1 cellular context compared by ENCODE assay signal in the genomic region with DNA sequence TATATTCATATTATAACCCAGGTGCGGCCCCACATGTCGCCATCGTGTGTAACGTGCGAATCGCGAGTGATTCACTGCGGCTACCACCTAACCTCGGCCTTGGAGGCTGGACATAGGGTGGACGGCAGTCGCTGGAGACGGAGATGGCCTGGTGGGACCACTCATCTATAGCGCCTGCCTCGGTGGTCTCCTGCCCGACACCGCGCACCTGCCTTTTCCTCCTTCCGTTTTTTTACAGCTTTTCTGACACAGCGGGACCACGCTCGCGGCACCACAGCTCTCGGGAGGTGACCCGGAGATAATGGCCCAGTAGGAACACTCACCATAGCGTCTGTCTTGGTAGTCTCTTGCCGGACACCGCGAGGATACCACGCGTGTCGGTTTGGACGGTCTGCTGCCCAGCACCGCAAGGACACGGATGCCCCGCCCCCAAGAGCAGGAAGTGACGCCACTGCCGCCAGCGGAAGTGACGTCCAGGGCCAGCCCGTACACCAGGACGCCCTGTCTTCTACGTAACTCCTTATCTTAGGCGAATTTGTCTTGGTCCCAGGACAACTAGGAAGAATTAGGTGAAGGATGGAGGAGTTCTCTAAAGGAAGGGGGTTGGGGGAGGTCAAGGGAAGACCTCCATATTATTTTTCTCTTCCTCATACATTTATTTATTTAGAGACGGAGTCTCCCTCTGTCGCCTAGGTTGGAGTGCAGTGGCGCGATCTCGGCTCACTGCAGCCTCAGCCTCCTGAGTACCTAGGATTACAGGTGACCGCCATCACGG.
A peak's percentile ranks its signal among the peaks of the same experiment; 100 is the strongest.
TF ChIP-seq lines count a peak whose summit lies in the region.

No MANE protein-coding gene starts in this region.

TF ChIP-seq in K562, 482 proteins besides CTCF, POLR2A, EP300 and RAD21 (continued from another document and continues in another):
- TF ChIP-seq, protein P1, sequence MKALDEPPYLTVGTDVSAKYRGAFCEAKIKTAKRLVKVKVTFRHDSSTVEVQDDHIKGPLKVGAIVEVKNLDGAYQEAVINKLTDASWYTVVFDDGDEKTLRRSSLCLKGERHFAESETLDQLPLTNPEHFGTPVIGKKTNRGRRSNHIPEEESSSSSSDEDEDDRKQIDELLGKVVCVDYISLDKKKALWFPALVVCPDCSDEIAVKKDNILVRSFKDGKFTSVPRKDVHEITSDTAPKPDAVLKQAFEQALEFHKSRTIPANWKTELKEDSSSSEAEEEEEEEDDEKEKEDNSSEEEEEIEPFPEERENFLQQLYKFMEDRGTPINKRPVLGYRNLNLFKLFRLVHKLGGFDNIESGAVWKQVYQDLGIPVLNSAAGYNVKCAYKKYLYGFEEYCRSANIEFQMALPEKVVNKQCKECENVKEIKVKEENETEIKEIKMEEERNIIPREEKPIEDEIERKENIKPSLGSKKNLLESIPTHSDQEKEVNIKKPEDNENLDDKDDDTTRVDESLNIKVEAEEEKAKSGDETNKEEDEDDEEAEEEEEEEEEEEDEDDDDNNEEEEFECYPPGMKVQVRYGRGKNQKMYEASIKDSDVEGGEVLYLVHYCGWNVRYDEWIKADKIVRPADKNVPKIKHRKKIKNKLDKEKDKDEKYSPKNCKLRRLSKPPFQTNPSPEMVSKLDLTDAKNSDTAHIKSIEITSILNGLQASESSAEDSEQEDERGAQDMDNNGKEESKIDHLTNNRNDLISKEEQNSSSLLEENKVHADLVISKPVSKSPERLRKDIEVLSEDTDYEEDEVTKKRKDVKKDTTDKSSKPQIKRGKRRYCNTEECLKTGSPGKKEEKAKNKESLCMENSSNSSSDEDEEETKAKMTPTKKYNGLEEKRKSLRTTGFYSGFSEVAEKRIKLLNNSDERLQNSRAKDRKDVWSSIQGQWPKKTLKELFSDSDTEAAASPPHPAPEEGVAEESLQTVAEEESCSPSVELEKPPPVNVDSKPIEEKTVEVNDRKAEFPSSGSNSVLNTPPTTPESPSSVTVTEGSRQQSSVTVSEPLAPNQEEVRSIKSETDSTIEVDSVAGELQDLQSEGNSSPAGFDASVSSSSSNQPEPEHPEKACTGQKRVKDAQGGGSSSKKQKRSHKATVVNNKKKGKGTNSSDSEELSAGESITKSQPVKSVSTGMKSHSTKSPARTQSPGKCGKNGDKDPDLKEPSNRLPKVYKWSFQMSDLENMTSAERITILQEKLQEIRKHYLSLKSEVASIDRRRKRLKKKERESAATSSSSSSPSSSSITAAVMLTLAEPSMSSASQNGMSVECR (CRISPR knock-in tag; IDR thresholded peaks at IDR 0.05), result peak; percentile 70; the same call in 1 of the 2 replicates
- 0 out of 2 replicates have a peak, but pooled peaks have one; percentile 65 for TF ChIP-seq ZC3H4 (CRISPR knock-in tag; IDR thresholded peaks at IDR 0.05; ENCODE audit: borderline replicate concordance)
- TF ChIP-seq, protein P2, sequence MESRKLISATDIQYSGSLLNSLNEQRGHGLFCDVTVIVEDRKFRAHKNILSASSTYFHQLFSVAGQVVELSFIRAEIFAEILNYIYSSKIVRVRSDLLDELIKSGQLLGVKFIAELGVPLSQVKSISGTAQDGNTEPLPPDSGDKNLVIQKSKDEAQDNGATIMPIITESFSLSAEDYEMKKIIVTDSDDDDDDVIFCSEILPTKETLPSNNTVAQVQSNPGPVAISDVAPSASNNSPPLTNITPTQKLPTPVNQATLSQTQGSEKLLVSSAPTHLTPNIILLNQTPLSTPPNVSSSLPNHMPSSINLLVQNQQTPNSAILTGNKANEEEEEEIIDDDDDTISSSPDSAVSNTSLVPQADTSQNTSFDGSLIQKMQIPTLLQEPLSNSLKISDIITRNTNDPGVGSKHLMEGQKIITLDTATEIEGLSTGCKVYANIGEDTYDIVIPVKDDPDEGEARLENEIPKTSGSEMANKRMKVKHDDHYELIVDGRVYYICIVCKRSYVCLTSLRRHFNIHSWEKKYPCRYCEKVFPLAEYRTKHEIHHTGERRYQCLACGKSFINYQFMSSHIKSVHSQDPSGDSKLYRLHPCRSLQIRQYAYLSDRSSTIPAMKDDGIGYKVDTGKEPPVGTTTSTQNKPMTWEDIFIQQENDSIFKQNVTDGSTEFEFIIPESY (CRISPR knock-in tag; IDR thresholded peaks at IDR 0.05), result 0 out of 2 replicates have a peak, but pooled peaks have one; percentile 16
- TF ChIP-seq SRSF9 (IDR thresholded peaks at IDR 0.05; ENCODE audit: borderline replicate concordance, low read depth, low read length), result no peak
- peak in 1 of 2 experiments; percentile 76; a peak in 2 of 4 replicates for TF ChIP-seq TBL1XR1 (IDR thresholded peaks at IDR 0.05; ENCODE audit: low read length in 2 of 2)
- peak; percentile 75 for TF ChIP-seq POLR2AphosphoS5 (IDR thresholded peaks at IDR 0.05; ENCODE audit: control insufficient read depth, insufficient read depth, low read depth, low read length)
- peak; percentile 71; the same call in 1 of the 2 replicates for TF ChIP-seq SIN3B (IDR thresholded peaks at IDR 0.05; ENCODE audit: low read depth)
- TF ChIP-seq, protein P3, sequence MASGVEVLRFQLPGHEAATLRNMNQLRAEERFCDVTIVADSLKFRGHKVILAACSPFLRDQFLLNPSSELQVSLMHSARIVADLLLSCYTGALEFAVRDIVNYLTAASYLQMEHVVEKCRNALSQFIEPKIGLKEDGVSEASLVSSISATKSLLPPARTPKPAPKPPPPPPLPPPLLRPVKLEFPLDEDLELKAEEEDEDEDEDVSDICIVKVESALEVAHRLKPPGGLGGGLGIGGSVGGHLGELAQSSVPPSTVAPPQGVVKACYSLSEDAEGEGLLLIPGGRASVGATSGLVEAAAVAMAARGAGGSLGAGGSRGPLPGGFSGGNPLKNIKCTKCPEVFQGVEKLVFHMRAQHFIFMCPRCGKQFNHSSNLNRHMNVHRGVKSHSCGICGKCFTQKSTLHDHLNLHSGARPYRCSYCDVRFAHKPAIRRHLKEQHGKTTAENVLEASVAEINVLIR (CRISPR knock-in tag; IDR thresholded peaks at IDR 0.05), result peak; percentile 92
- TF ChIP-seq FUS (optimal IDR thresholded peaks at IDR 0.05; ENCODE audit: low read depth, low read length), result no peak
- peak; percentile 97 for TF ChIP-seq GABPB1 (CRISPR knock-in tag; IDR thresholded peaks at IDR 0.05)
- peak; percentile 19; the same call in 1 of the 2 replicates for TF ChIP-seq GTF2F1 (IDR thresholded peaks at IDR 0.05; ENCODE audit: low read depth, low read length)
- peak in 1 of 2 experiments; percentile 88; a peak in 2 of 4 replicates for TF ChIP-seq HDAC1 (IDR thresholded peaks at IDR 0.05)
- TF ChIP-seq, protein P4, sequence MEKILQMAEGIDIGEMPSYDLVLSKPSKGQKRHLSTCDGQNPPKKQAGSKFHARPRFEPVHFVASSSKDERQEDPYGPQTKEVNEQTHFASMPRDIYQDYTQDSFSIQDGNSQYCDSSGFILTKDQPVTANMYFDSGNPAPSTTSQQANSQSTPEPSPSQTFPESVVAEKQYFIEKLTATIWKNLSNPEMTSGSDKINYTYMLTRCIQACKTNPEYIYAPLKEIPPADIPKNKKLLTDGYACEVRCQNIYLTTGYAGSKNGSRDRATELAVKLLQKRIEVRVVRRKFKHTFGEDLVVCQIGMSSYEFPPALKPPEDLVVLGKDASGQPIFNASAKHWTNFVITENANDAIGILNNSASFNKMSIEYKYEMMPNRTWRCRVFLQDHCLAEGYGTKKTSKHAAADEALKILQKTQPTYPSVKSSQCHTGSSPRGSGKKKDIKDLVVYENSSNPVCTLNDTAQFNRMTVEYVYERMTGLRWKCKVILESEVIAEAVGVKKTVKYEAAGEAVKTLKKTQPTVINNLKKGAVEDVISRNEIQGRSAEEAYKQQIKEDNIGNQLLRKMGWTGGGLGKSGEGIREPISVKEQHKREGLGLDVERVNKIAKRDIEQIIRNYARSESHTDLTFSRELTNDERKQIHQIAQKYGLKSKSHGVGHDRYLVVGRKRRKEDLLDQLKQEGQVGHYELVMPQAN (IDR thresholded peaks at IDR 0.05; ENCODE audit: borderline replicate concordance), result peak; percentile 95
- TF ChIP-seq, protein P5, sequence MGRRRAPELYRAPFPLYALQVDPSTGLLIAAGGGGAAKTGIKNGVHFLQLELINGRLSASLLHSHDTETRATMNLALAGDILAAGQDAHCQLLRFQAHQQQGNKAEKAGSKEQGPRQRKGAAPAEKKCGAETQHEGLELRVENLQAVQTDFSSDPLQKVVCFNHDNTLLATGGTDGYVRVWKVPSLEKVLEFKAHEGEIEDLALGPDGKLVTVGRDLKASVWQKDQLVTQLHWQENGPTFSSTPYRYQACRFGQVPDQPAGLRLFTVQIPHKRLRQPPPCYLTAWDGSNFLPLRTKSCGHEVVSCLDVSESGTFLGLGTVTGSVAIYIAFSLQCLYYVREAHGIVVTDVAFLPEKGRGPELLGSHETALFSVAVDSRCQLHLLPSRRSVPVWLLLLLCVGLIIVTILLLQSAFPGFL (CRISPR knock-in tag; IDR thresholded peaks at IDR 0.05), result no peak
- TF ChIP-seq STAG1 (CRISPR knock-in tag; IDR thresholded peaks at IDR 0.05; ENCODE audit: borderline replicate concordance), result peak; percentile 17; the same call in 1 of the 2 replicates
- no peak for TF ChIP-seq PHB2 (IDR thresholded peaks at IDR 0.05; ENCODE audit: low read depth)
- no peak for TF ChIP-seq ZNF311 (CRISPR knock-in tag; IDR thresholded peaks at IDR 0.05)
- no peak for TF ChIP-seq ZNF224 (CRISPR knock-in tag; IDR thresholded peaks at IDR 0.05)
- TF ChIP-seq MEIS2 (IDR thresholded peaks at IDR 0.05; ENCODE audit: partially characterized antibody), result no peak
- peak; percentile 80 for TF ChIP-seq MYC (IDR thresholded peaks at IDR 0.05; ENCODE audit: low read depth, low read length)
- no peak for TF ChIP-seq MYC (CRISPR knock-in tag; IDR thresholded peaks at IDR 0.05; ENCODE audit: borderline replicate concordance, low read depth)
- TF ChIP-seq, protein P6, sequence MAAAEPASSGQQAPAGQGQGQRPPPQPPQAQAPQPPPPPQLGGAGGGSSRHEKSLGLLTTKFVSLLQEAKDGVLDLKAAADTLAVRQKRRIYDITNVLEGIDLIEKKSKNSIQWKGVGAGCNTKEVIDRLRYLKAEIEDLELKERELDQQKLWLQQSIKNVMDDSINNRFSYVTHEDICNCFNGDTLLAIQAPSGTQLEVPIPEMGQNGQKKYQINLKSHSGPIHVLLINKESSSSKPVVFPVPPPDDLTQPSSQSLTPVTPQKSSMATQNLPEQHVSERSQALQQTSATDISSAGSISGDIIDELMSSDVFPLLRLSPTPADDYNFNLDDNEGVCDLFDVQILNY (CRISPR knock-in tag; IDR thresholded peaks at IDR 0.05), result no peak
- TF ChIP-seq LEF1 (IDR thresholded peaks at IDR 0.05), result no peak
- peak; percentile 62 for TF ChIP-seq TAF9B (IDR thresholded peaks at IDR 0.05; ENCODE audit: partially characterized antibody)
- peak; percentile 70 for TF ChIP-seq HCFC1 (IDR thresholded peaks at IDR 0.05; ENCODE audit: low read depth, low read length)
- no peak for TF ChIP-seq ARNT (IDR thresholded peaks at IDR 0.05)
- peak; percentile 52 for TF ChIP-seq PHF20 (IDR thresholded peaks at IDR 0.05; ENCODE audit: partially characterized antibody)
- TF ChIP-seq ZBTB8A (IDR thresholded peaks at IDR 0.05; ENCODE audit: partially characterized antibody), result no peak
- TF ChIP-seq POLR3A (IDR thresholded peaks at IDR 0.05; ENCODE audit: borderline replicate concordance, extremely low read depth, insufficient read depth, insufficient read length), result no peak
- TF ChIP-seq PTTG1 (tag; IDR thresholded peaks at IDR 0.05; ENCODE audit: low read depth), result no peak
- peak; percentile 24; the same call in 1 of the 2 replicates for TF ChIP-seq POLR2H (tag; IDR thresholded peaks at IDR 0.05; ENCODE audit: low read depth)
- no peak for TF ChIP-seq ZNF79 (CRISPR knock-in tag; IDR thresholded peaks at IDR 0.05; ENCODE audit: low read depth)
- peak; percentile 38; the same call in 1 of the 2 replicates for TF ChIP-seq BHLHE40 (IDR thresholded peaks at IDR 0.05; ENCODE audit: low read length)
- TF ChIP-seq SP1 (CRISPR knock-in tag; IDR thresholded peaks at IDR 0.05), result peak; percentile 76
- peak; percentile 100 for TF ChIP-seq CREM (IDR thresholded peaks at IDR 0.05; ENCODE audit: low read depth)
- peak; percentile 52; the same call in 1 of the 2 replicates for TF ChIP-seq PML (IDR thresholded peaks at IDR 0.05; ENCODE audit: low read length)
- TF ChIP-seq, protein P7, sequence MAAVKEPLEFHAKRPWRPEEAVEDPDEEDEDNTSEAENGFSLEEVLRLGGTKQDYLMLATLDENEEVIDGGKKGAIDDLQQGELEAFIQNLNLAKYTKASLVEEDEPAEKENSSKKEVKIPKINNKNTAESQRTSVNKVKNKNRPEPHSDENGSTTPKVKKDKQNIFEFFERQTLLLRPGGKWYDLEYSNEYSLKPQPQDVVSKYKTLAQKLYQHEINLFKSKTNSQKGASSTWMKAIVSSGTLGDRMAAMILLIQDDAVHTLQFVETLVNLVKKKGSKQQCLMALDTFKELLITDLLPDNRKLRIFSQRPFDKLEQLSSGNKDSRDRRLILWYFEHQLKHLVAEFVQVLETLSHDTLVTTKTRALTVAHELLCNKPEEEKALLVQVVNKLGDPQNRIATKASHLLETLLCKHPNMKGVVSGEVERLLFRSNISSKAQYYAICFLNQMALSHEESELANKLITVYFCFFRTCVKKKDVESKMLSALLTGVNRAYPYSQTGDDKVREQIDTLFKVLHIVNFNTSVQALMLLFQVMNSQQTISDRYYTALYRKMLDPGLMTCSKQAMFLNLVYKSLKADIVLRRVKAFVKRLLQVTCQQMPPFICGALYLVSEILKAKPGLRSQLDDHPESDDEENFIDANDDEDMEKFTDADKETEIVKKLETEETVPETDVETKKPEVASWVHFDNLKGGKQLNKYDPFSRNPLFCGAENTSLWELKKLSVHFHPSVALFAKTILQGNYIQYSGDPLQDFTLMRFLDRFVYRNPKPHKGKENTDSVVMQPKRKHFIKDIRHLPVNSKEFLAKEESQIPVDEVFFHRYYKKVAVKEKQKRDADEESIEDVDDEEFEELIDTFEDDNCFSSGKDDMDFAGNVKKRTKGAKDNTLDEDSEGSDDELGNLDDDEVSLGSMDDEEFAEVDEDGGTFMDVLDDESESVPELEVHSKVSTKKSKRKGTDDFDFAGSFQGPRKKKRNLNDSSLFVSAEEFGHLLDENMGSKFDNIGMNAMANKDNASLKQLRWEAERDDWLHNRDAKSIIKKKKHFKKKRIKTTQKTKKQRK (IDR thresholded peaks at IDR 0.05; ENCODE audit: borderline replicate concordance, low read depth, low read length), result no peak
